In the genomic region with DNA sequence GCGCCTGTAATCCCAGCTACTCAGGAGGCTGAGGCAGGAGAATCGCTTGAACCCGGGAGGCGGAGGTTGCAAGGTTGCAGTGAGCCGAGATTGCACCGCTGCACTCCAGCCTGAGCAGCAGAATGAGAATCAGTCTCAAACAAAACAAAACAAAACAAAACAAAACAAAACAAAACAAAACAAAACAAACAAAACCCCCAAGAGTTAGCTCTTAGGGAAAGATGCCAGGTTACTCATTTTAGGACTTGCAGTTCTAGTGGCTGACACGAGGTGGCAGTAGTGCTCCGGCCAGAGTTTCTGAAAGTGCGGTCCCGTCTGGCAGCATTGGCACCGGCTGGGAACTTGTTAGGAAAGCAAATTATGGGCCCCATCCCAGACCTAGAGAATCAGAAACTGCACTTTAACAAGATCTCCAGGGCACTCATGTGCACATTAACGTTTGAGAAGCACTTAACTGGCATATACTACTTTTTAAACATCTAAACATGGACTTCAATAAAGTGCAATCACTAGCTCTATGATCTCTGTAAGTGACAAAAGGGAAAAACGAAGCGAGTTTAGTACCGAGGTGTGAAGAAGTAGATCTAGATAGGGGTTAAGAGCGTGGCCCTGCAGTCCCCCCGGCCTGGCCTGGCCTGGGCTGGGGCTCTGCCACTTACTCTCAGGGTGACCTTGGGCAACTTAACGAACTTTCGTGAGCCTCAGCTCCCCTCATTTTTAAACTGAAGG, we compare ENCODE assay signal across 8 cellular contexts. TPM values are rescaled to one million over a fixed set of nuclear protein-coding genes. Genes with fewer than 3 reads are reported as not detected.
A peak's percentile ranks its signal among the peaks of the same experiment; 100 is the strongest.
DNase-seq lines count a peak whose midpoint lies in the region; ATAC-seq, FAIRE-seq and TF ChIP-seq lines count a peak whose summit lies in the region.

No MANE protein-coding gene starts in this region.

- H3K9me3 Mint-ChIP-seq in activated naive CD4-positive, alpha-beta T cell treated with anti-CD3 and anti-CD28 coated beads, Interleukin-2, amount 50 U/mL, for 72 hours, result no peaks in the 10 kb centered on the region

- no peaks in the 10 kb centered on the region for H3K9me3 ChIP-seq in cardiac muscle cell (ENCODE audit: low read depth)
- no peaks in the 10 kb centered on the region for H3K9me3 ChIP-seq in psoas muscle

- DNase-seq in DMS114 treated with DMSO at 0.1 percent for 48 hours (lab: John Stamatoyannopoulos, UW; ENCODE audit: unreplicated experiment) (peak; percentile 60), KBM-7 (peak; percentile 81), SKM-1 (lab: John Stamatoyannopoulos, UW; ENCODE audit: unreplicated experiment) (peak; percentile 55), cardiac muscle cell (ENCODE audit: low read depth in 1 of 2, low spot score in 1 of 2) (peak; percentile 77 to 86), psoas muscle (peak; percentile 79 to 88), urothelium cell line (ENCODE audit: low spot score) (peak; percentile 73), GF-D8 (lab: John Stamatoyannopoulos, UW) (no peak)
- peak; percentile 71 to 81 for DNase-seq in activated naive CD4-positive, alpha-beta T cell treated with anti-CD3 and anti-CD28 coated beads, Interleukin-2, amount 50 U/mL, for 72 hours (ENCODE audit: low spot score in 2 of 2)

- in situ Hi-C loops in KBM-7 (cut with MboI; ENCODE audit: low pct_unique_long_range_greater_than_20kb, low sequenced_read_pairs), result loop anchor here (5.0 kb wide), 1 partner anchor 82 kb away; no protein-coding TSS in a partner anchor

- intact Hi-C loops in psoas muscle (cut with DNase I), result loop anchor here (1.0 to 10.0 kb wide), 3 partner anchors 84 to 530 kb away; no protein-coding TSS in a partner anchor

- peaks cover 0 to 28% of the 10 kb centered on the region in 2 donors for H3K36me3 Mint-ChIP-seq in activated naive CD4-positive, alpha-beta T cell treated with anti-CD3 and anti-CD28 coated beads, Interleukin-2, amount 50 U/mL, for 72 hours

- H3K27me3 ChIP-seq in cardiac muscle cell, result no peaks in the 10 kb centered on the region
- no peaks in the 10 kb centered on the region for H3K27me3 ChIP-seq in psoas muscle (ENCODE audit: insufficient read depth in 3 of 3, low read length in 2 of 3)

- H3K36me3 ChIP-seq in cardiac muscle cell, result no peaks in the 10 kb centered on the region
- no peaks in the 10 kb centered on the region for H3K36me3 ChIP-seq in psoas muscle (ENCODE audit: insufficient read depth in 1 of 2, low read depth in 1 of 2)

- H3K27ac Mint-ChIP-seq in activated naive CD4-positive, alpha-beta T cell treated with anti-CD3 and anti-CD28 coated beads, Interleukin-2, amount 50 U/mL, for 72 hours, result peak overlapping the region; percentile 13 to 22

- peak; percentile 93 for TF ChIP-seq CTCF in cardiac muscle cell (IDR thresholded peaks at IDR 0.05; ENCODE audit: low read depth, low read length)
- TF ChIP-seq CTCF in psoas muscle (IDR thresholded peaks at IDR 0.05), result peak; percentile 97

- H3K4me1 ChIP-seq in cardiac muscle cell (ENCODE audit: low read depth) (peaks cover 9% of the 10 kb centered on the region), psoas muscle (no peaks in the 10 kb centered on the region)

- WGBS in psoas muscle, 3 donors, result 42 to 45% (median 45%) methylated on average over 18 to 19 of the region's 19 CpGs

- ATAC-seq in activated naive CD4-positive, alpha-beta T cell treated with anti-CD3 and anti-CD28 coated beads, Interleukin-2, amount 50 U/mL, for 72 hours, result peak; percentile 25 to 35
- ATAC-seq in psoas muscle, result peak; percentile 67 to 92 (median 83)

- no peak overlapping the region for H3K27ac ChIP-seq in cardiac muscle cell
- peak overlapping the region; percentile 12 for H3K27ac ChIP-seq in psoas muscle

- FAIRE-seq in urothelium cell line (lab: Jason Lieb, UNC), result no peak

- H3K4me3 ChIP-seq in cardiac muscle cell (no peak overlapping the region), psoas muscle (no peak overlapping the region)

RNA-seq across cellular contexts. Expression of a gene that starts 41.9 kb away (rescaled TPM):
- 100 to 1,000 TPM in 1 of 2 donors, 10 to 100 TPM in 1; 98.1 to 143 TPM for total RNA-seq in activated naive CD4-positive, alpha-beta T cell treated with anti-CD3 and anti-CD28 coated beads, Interleukin-2, amount 50 U/mL, for 72 hours
- total RNA-seq in cardiac muscle cell, result 0.27 TPM in 1 of 2 replicates, not detected in the other
- polyA plus RNA-seq in cardiac muscle cell, result 0.12 TPM in 1 of 2 replicates, not detected in the other
- total RNA-seq in psoas muscle, result 10 to 100 TPM in 1 of 4 donors, 1 to 10 TPM in 3; 7.5 to 12.8 (median 8.8) TPM
- 1 to 10 TPM; 5.1 to 7.6 (median 5.8) TPM for polyA plus RNA-seq in psoas muscle

Comparison
In these comparisons a context has a peak if more than half of its experiments do, and no peak if none do; other contexts are left out.
1. RNA of a gene that starts 41.9 kb away (total RNA-seq): 98.1 to 143 TPM in activated naive CD4-positive, alpha-beta T cell treated with anti-CD3 and anti-CD28 coated beads, Interleukin-2, amount 50 U/mL, for 72 hours; 7.5 to 12.8 TPM in psoas muscle and 0.27 TPM in cardiac muscle cell; every median in the first group is over 4 times any median in the second.